22 cellular contexts compared by ENCODE assay signal in genomic region chr7:139587535-139587934, GRCh38.
"Had no signal": no experiment of that assay in that cellular context is flagged by ENCODE, and none has a peak within 500 bp of the region (broad histone marks: within the 10 kb centered on the region; RNA-seq: fewer than 3 reads in every experiment).

No MANE protein-coding gene starts in this region.

- H2AFZ ChIP-seq: neural progenitor cell had no signal

- H3K27me3 ChIP-seq: neural progenitor cell, sigmoid colon, suprapubic skin, thyroid gland had no signal

- H3K9me3 ChIP-seq: prostate gland, sigmoid colon, suprapubic skin, thyroid gland had no signal

- H3K27ac ChIP-seq: neural progenitor cell, prostate gland, sigmoid colon, suprapubic skin, thyroid gland had no signal

- ATAC-seq: effector memory CD8-positive, alpha-beta T cell; naive thymus-derived CD8-positive, alpha-beta T cell; right cardiac atrium; stimulated activated naive B cell treated with anti-CD40 and anti-IgM and Interleukin-4, amounts not matched to agents 10 μg/mL and 1 μg/mL and 100 μg/mL, for 72 hours had no signal

- H3K4me2 ChIP-seq: neural progenitor cell had no signal

- H3K4me3 ChIP-seq: lung, neural progenitor cell, prostate gland, sigmoid colon, suprapubic skin, thyroid gland had no signal

- H3K9ac ChIP-seq: neural progenitor cell had no signal

- H3K36me3 ChIP-seq: neural progenitor cell had no signal

- DNase-seq: caudate nucleus; cerebellar nuclear complex; cortex of kidney; effector memory CD8-positive, alpha-beta T cell; erythroblast; hypothalamus; immature natural killer cell; islet precursor cell; mesenchymal stem cell; midbrain; naive thymus-derived CD8-positive, alpha-beta T cell; right cardiac atrium; sigmoid colon; stimulated activated CD4-positive, alpha-beta T cell treated with anti-CD3 and anti-CD28 coated beads, Interleukin-2, amount 100 ng/mL, for 24 hours; stimulated activated CD4-positive, alpha-beta T cell treated with anti-CD3 and anti-CD28 coated beads, Interleukin-4, amount 100 ng/mL, for 24 hours; stimulated activated naive B cell treated with anti-CD40 and anti-IgM and Interleukin-4, amounts not matched to agents 10 μg/mL and 1 μg/mL and 100 μg/mL, for 72 hours; thyroid gland; trophoblast cell had no signal

- H3K4me1 ChIP-seq: prostate gland, sigmoid colon, suprapubic skin, thyroid gland had no signal
